In the genomic region with DNA sequence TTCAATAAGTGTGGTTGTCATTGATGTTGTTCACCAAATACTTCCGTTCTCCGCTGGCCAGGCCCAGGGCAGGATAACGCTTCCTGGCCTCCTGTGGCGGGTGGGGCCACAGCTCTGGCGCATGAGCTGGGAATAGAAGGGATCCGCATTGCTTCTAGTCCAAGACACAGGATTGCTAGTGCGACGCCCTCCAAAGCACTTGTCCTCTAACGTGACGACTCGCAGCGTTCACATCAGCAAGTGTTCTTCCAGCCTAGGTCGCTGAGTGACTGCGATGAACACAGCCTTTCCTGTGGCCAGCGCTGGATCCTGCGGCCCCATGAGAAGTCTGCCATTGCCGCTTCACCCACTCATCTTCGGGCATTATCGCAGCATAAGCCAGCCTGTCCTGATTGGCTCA, we compare ENCODE assay signal across 25 cellular contexts. TPM values are rescaled to one million over a fixed set of nuclear protein-coding genes. Genes with fewer than 3 reads are reported as not detected.
"Had no signal": no experiment of that assay in that cellular context is flagged by ENCODE, and none has a peak within 500 bp of the region (broad histone marks: within the 10 kb centered on the region; RNA-seq: fewer than 3 reads in every experiment).

No MANE protein-coding gene starts in this region.

- H3K4me1 Mint-ChIP-seq: brain had no signal

- H3K27me3 ChIP-seq: SJSA1 had no signal

- H3K36me3 Mint-ChIP-seq: activated naive CD8-positive, alpha-beta T cell; brain had no signal

- ATAC-seq: PC-3, SK-N-SH treated with all-trans-retinoic acid at 6 μM for 48 hours had no signal

- H3K9me3 ChIP-seq: SJSA1 had no signal

- H3K36me3 ChIP-seq: cardiac muscle cell, SJSA1 had no signal

- H3K4me1 ChIP-seq: SJSA1 had no signal

- H3K9me3 Mint-ChIP-seq: activated CD4-positive, alpha-beta T cell treated with anti-CD3 and anti-CD28 coated beads, Interleukin-2, amount 10 ng/mL, durations not matched to agents 24 days and 14 days had no signal

- H3K4me3 ChIP-seq: cardiac muscle cell, SJSA1 had no signal

- H3K27ac Mint-ChIP-seq: activated naive CD4-positive, alpha-beta T cell treated with anti-CD3 and anti-CD28 coated beads for 36 hours; activated naive CD8-positive, alpha-beta T cell; brain; T-helper 1 cell treated with Interleukin-12 subunit alpha and Interleukin-12 subunit beta and Interleukin-4 antibody, amounts not matched to agents 30 μg/mL and 1 μg/mL, for 36 hours had no signal

- H3K27ac ChIP-seq: cardiac muscle cell, SJSA1 had no signal

- H3K4me3 Mint-ChIP-seq: activated naive CD4-positive, alpha-beta T cell treated with anti-CD3 and anti-CD28 coated beads for 36 hours; activated naive CD8-positive, alpha-beta T cell; brain; T-helper 1 cell treated with Interleukin-12 subunit alpha and Interleukin-12 subunit beta and Interleukin-4 antibody, amounts not matched to agents 30 μg/mL and 1 μg/mL, for 36 hours had no signal

- DNase-seq: activated CD4-positive, alpha-beta T cell treated with anti-CD3 and anti-CD28 coated beads, Interleukin-2, amount 10 ng/mL, durations not matched to agents 24 days and 14 days; activated CD4-positive, alpha-beta T cell treated with anti-CD3 and anti-CD28 coated beads, Interleukin-2, amount 50 U/mL, for 48 hours; activated CD8-positive, alpha-beta memory T cell treated with anti-CD3 and anti-CD28 coated beads, Interleukin-2, amount 50 U/mL, for 4 hours; activated gamma-delta T cell; activated naive CD4-positive, alpha-beta T cell treated with anti-CD3 and anti-CD28 coated beads for 36 hours; activated T-cell treated with anti-CD3 and anti-CD28 coated beads, Interleukin-2, amount 50 U/mL, for 1 hour; amygdala; KG1; NCI-H1048; NCI-H1930; NCI-H2227 treated with DMSO at 0.1 percent for 48 hours; NCI-H446 treated with DMSO at 0.1 percent for 48 hours; NCI-H524 treated with DMSO at 0.1 percent for 48 hours; NCI-H748 treated with DMSO at 0.1 percent for 48 hours; PC-3; SHP77 had no signal

RNA-seq across cellular contexts. Expression of gene VSTM2B, which starts 39.4 kb away (rescaled TPM):
- total RNA-seq: activated CD4-positive, alpha-beta T cell treated with anti-CD3 and anti-CD28 coated beads, Interleukin-2, amount 10 ng/mL, durations not matched to agents 24 days and 14 days; activated naive CD4-positive, alpha-beta T cell treated with anti-CD3 and anti-CD28 coated beads for 36 hours; astrocyte; LHCN-M2; M059J; PC-3; SJSA1 had no signal
- polyA plus RNA-seq: cardiac muscle cell had no signal
